ENCODE assay signal across 29 cellular contexts in genomic region chr10:33235951-33236350, GRCh38.
DNase-seq lines count a peak whose midpoint lies in the region; ATAC-seq and TF ChIP-seq lines count a peak whose summit lies in the region.
"Had no signal": no experiment of that assay in that cellular context is flagged by ENCODE, and none has a peak within 500 bp of the region (broad histone marks: within the 10 kb centered on the region; RNA-seq: fewer than 3 reads in every experiment).

No MANE protein-coding gene starts in this region.

- H3K4me2 ChIP-seq in IMR-90 (ENCODE audit: low read depth, low read length) (no peak overlapping the region), GM23338 (no peak overlapping the region; the same call in 1 of the 2 replicates)

- no peaks in the 10 kb centered on the region for H3K27me3 Mint-ChIP-seq in brain
- H3K27me3 Mint-ChIP-seq in GM23338 (ENCODE audit: insufficient read depth, low read depth, poor library complexity), result peaks cover 2% of the 10 kb centered on the region
- H3K27me3 Mint-ChIP-seq: activated naive CD8-positive, alpha-beta T cell had no signal

- no peaks in the 10 kb centered on the region for H3K9me1 ChIP-seq in IMR-90 (ENCODE audit: insufficient read depth, low read length)

- H3K9me3 ChIP-seq in IMR-90 (ENCODE audit: control insufficient read depth, insufficient read depth, low read length), result no peaks in the 10 kb centered on the region
- no peaks in the 10 kb centered on the region for H3K9me3 ChIP-seq in mesodermal cell (ENCODE audit: control insufficient read depth, low read length)
- no peaks in the 10 kb centered on the region for H3K9me3 ChIP-seq in skeletal muscle tissue (ENCODE audit: control insufficient read depth in 3 of 3, low read length in 3 of 3)
- H3K9me3 ChIP-seq: neutrophil, prostate gland, SJSA1, upper lobe of left lung had no signal

- no peak overlapping the region for H2BK15ac ChIP-seq in IMR-90 (ENCODE audit: low read depth, low read length)

- H2AK9ac ChIP-seq in IMR-90 (replicated peaks; ENCODE audit: low read depth, low read length, poor library complexity), result no peak overlapping the region

- H3K27me3 ChIP-seq in IMR-90 (ENCODE audit: control insufficient read depth, insufficient read depth, low read length), result no peaks in the 10 kb centered on the region
- no peaks in the 10 kb centered on the region for H3K27me3 ChIP-seq in skeletal muscle tissue (ENCODE audit: control insufficient read depth in 3 of 3, insufficient read depth in 3 of 3, low read length in 3 of 3)
- no peaks in the 10 kb centered on the region for H3K27me3 ChIP-seq in GM23338 (ENCODE audit: insufficient read depth)
- H3K27me3 ChIP-seq: neutrophil, SJSA1, upper lobe of left lung had no signal

- H2BK5ac ChIP-seq in IMR-90 (ENCODE audit: low read depth, low read length, poor library complexity, severe bottlenecking), result peak overlapping the region; percentile 35

- H3K4me3 ChIP-seq in IMR-90 (ENCODE audit: insufficient read depth, low read depth, low read length) (no peak overlapping the region), mesodermal cell (ENCODE audit: extremely low read depth, insufficient read depth, low read length, poor library complexity, severe bottlenecking) (no peak overlapping the region), skeletal muscle tissue (ENCODE audit: low read length in 3 of 3) (no peak overlapping the region), GM23338 (no peak overlapping the region)
- H3K4me3 ChIP-seq: coronary artery, prostate gland, SJSA1, upper lobe of left lung had no signal

- CTCF ChIA-PET in IMR-90 (lab: Yijun Ruan, JAX), result no interaction called here

- peak overlapping the region in 1 of 2 experiments; percentile 64; a peak in 2 of 4 replicates for H4K8ac ChIP-seq in IMR-90 (ENCODE audit: low read depth in 2 of 2, low read length in 2 of 2)

- no CpG with 5 or more reads among the region's 3 CpGs for WGBS in IMR-90 (ENCODE audit: extremely low coverage in 2 of 2, insufficient read length in 1 of 2), 2 experiments
- 97 to 100% methylated on average over 1 to 3 of the region's 3 CpGs for WGBS in mesodermal cell (ENCODE audit: insufficient coverage in 2 of 2), 2 experiments

- H3K56ac ChIP-seq in IMR-90 (ENCODE audit: extremely low read depth, insufficient read depth, low read length), result no peak overlapping the region

- H3K4me1 Mint-ChIP-seq in brain (peaks cover 71% of the 10 kb centered on the region), GM23338 (peaks cover 14% of the 10 kb centered on the region)
- H3K4me1 Mint-ChIP-seq: activated CD4-positive, alpha-beta T cell treated with anti-CD3 and anti-CD28 coated beads, Interleukin-2, amount 10 ng/mL, durations not matched to agents 24 days and 14 days; stimulated activated effector memory CD8-positive, alpha-beta T cell treated with anti-CD3 and anti-CD28 coated beads, Interleukin-12 subunit alpha, Interleukin-12 subunit beta, amount 100 ng/mL, for 72 hours had no signal

- no peak overlapping the region for H3K9ac ChIP-seq in IMR-90 (ENCODE audit: low read depth, low read length)
- no peak overlapping the region for H3K9ac ChIP-seq in skeletal muscle tissue (ENCODE audit: low read depth in 1 of 3, low read length in 3 of 3)

- TF ChIP-seq CTCF in IMR-90 (conservative IDR thresholded peaks at IDR 0.05; ENCODE audit: low read depth, low read length) (no peak), brain (conservative IDR thresholded peaks at IDR 0.05) (no peak), GM23338 (conservative IDR thresholded peaks at IDR 0.05; ENCODE audit: low read depth in 2 of 2) (no peak)

- no peak for TF ChIP-seq POLR2A in IMR-90 (IDR thresholded peaks at IDR 0.05; ENCODE audit: low read depth, low read length)

- H3K14ac ChIP-seq in IMR-90 (replicated peaks; ENCODE audit: low read depth, low read length), result 0 out of 2 replicates have a peak overlapping the region, but pooled peaks have one; percentile 30

- dilution Hi-C loops in IMR-90 (cut with HindIII; ENCODE audit: low sequenced_read_pairs, unreplicated experiment), result no loop called here

- DNase-seq in IMR-90, result no peak
- DNase-seq in sciatic nerve (ENCODE audit: low spot score), result no peak
- no peak for DNase-seq in stimulated activated naive CD4-positive, alpha-beta T cell treated with Interleukin-2 at 50 U/mL for 16 hours (lab: John Stamatoyannopoulos, UW)
- DNase-seq in GM23338 (ENCODE audit: low spot score), result no peak
- DNase-seq: activated CD4-positive, alpha-beta T cell treated with anti-CD3 and anti-CD28 coated beads, Interleukin-2, amount 10 ng/mL, durations not matched to agents 24 days and 14 days; anterior cingulate cortex; COR-L47; effector CD8-positive, alpha-beta T cell; mammary epithelial cell; NCI-H1092; NCI-H1694 treated with DMSO at 0.1 percent for 48 hours; NCI-H446 treated with DMSO at 0.1 percent for 48 hours; NCI-H774; RPMI8226; substantia nigra; T-helper 1 cell; upper lobe of left lung had no signal

- H3K27ac ChIP-seq in IMR-90 (ENCODE audit: insufficient read depth, low read length) (no peak overlapping the region), mesodermal cell (ENCODE audit: low read depth, low read length, severe bottlenecking) (peak overlapping the region; percentile 69), skeletal muscle tissue (ENCODE audit: low read depth, low read length) (peak overlapping the region; percentile 18), GM23338 (ENCODE audit: low read depth) (no peak overlapping the region)
- H3K27ac ChIP-seq: C4-2B, neutrophil, prostate gland, SJSA1 had no signal

- no peaks in the 10 kb centered on the region for H3K9me3 Mint-ChIP-seq in brain
- no peaks in the 10 kb centered on the region for H3K9me3 Mint-ChIP-seq in GM23338
- H3K9me3 Mint-ChIP-seq: activated CD4-positive, alpha-beta T cell treated with anti-CD3 and anti-CD28 coated beads, Interleukin-2, amount 10 ng/mL, durations not matched to agents 24 days and 14 days; stimulated activated effector memory CD8-positive, alpha-beta T cell treated with anti-CD3 and anti-CD28 coated beads, Interleukin-12 subunit alpha, Interleukin-12 subunit beta, amount 100 ng/mL, for 72 hours; WTC11 had no signal

- H3K18ac ChIP-seq in IMR-90 (ENCODE audit: low read depth, low read length), result peak overlapping the region; percentile 40; the same call in 1 of the 2 replicates

- POLR2A ChIA-PET in IMR-90 (lab: Charles Lee; ENCODE audit: unreplicated experiment), result no interaction called here

- peak overlapping the region; percentile 72; the same call in 1 of the 2 replicates for H2BK20ac ChIP-seq in IMR-90 (ENCODE audit: low read depth, low read length)

- H4K91ac ChIP-seq in IMR-90 (ENCODE audit: insufficient read depth, low read depth, low read length), result no peak overlapping the region

- H3K4me3 Mint-ChIP-seq in brain (no peak overlapping the region), GM23338 (no peak overlapping the region)
- H3K4me3 Mint-ChIP-seq: activated CD4-positive, alpha-beta T cell treated with anti-CD3 and anti-CD28 coated beads, Interleukin-2, amount 10 ng/mL, durations not matched to agents 24 days and 14 days; activated naive CD8-positive, alpha-beta T cell; stimulated activated effector memory CD8-positive, alpha-beta T cell treated with anti-CD3 and anti-CD28 coated beads, Interleukin-12 subunit alpha, Interleukin-12 subunit beta, amount 100 ng/mL, for 72 hours; WTC11 had no signal

- in situ Hi-C loops in IMR-90 (cut with MboI; ENCODE audit: low sequenced_read_pairs), result no loop called here

- H4K20me1 ChIP-seq in IMR-90 (ENCODE audit: insufficient read depth, low read length), result no peaks in the 10 kb centered on the region; the same call in 1 of the 2 replicates
- H4K20me1 ChIP-seq in GM23338 (replicated peaks; ENCODE audit: insufficient read depth), result no peaks in the 10 kb centered on the region

- H3K23ac ChIP-seq in IMR-90 (ENCODE audit: low read depth, low read length), result peak overlapping the region; percentile 37; the same call in 1 of the 2 replicates

- H3K79me1 ChIP-seq in IMR-90 (ENCODE audit: low read depth in 1 of 2, low read length in 2 of 2), result peaks cover 21 to 56% of the 10 kb centered on the region in 2 experiments

- H3K4me1 ChIP-seq in IMR-90 (ENCODE audit: control insufficient read depth, insufficient read depth, low read length) (peaks cover 27% of the 10 kb centered on the region), mesodermal cell (ENCODE audit: control insufficient read depth, insufficient read depth, low read length, poor library complexity, severe bottlenecking) (peaks cover 45% of the 10 kb centered on the region), skeletal muscle tissue (ENCODE audit: control insufficient read depth in 3 of 3, insufficient read depth in 3 of 3, low read length in 3 of 3) (peaks cover 0 to 10% (median 4%) of the 10 kb centered on the region in 3 donors), GM23338 (ENCODE audit: insufficient read depth) (peaks cover 10% of the 10 kb centered on the region; the same call in 1 of the 2 replicates)
- H3K4me1 ChIP-seq: prostate gland had no signal

- TF ChIP-seq RAD21 in IMR-90 (IDR thresholded peaks at IDR 0.05; ENCODE audit: low read length), result no peak

- peak overlapping the region; percentile 56; the same call in 1 of the 2 replicates for H2AK5ac ChIP-seq in IMR-90 (ENCODE audit: low read depth, low read length)

- H3K79me2 ChIP-seq in GM23338 (replicated peaks; ENCODE audit: insufficient read depth), result no peaks in the 10 kb centered on the region

- peak overlapping the region; percentile 47; the same call in 1 of the 2 replicates for H2BK120ac ChIP-seq in IMR-90 (ENCODE audit: low read depth, low read length)

- no peak overlapping the region; the same call in 1 of the 2 replicates for H3K4ac ChIP-seq in IMR-90 (ENCODE audit: low read depth, low read length)

- H3K36me3 ChIP-seq in IMR-90 (ENCODE audit: control insufficient read depth, insufficient read depth, low read length), result no peaks in the 10 kb centered on the region; the same call in 1 of the 2 replicates
- peaks cover 31% of the 10 kb centered on the region for H3K36me3 ChIP-seq in mesodermal cell (ENCODE audit: control insufficient read depth, insufficient read depth, low read length)
- peaks cover 3 to 8% (median 4%) of the 10 kb centered on the region in 3 donors for H3K36me3 ChIP-seq in skeletal muscle tissue (ENCODE audit: control insufficient read depth in 3 of 3, insufficient read depth in 3 of 3, low read length in 3 of 3)
- no peaks in the 10 kb centered on the region for H3K36me3 ChIP-seq in GM23338 (ENCODE audit: insufficient read depth)
- H3K36me3 ChIP-seq: neutrophil, prostate gland had no signal

- intact Hi-C loops in IMR-90 (cut with micrococcal nuclease) (no loop called here), sciatic nerve (cut with DNase I) (no loop called here)

- ATAC-seq in IMR-90 (ENCODE audit: low read depth) (no peak), sciatic nerve (no peak), GM23338 (no peak), GM18868 (IDR thresholded peaks at IDR 0.05; ENCODE audit: unreplicated experiment) (no peak)
- ATAC-seq: stimulated activated effector memory CD8-positive, alpha-beta T cell treated with anti-CD3 and anti-CD28 coated beads, Interleukin-12 subunit alpha, Interleukin-12 subunit beta, amount 100 ng/mL, for 72 hours; WTC11 had no signal

- H3K36me3 Mint-ChIP-seq in brain, result peaks cover 14% of the 10 kb centered on the region
- H3K36me3 Mint-ChIP-seq in GM23338 (ENCODE audit: low read depth), result no peaks in the 10 kb centered on the region
- H3K36me3 Mint-ChIP-seq: activated naive CD8-positive, alpha-beta T cell; stimulated activated effector memory CD8-positive, alpha-beta T cell treated with anti-CD3 and anti-CD28 coated beads, Interleukin-12 subunit alpha, Interleukin-12 subunit beta, amount 100 ng/mL, for 72 hours; WTC11 had no signal

- H3K27ac Mint-ChIP-seq in brain (peak overlapping the region in 4 of 5 experiments; percentile 17 to 69 (median 42)), GM23338 (no peak overlapping the region)
- H3K27ac Mint-ChIP-seq: activated CD4-positive, alpha-beta T cell treated with anti-CD3 and anti-CD28 coated beads, Interleukin-2, amount 10 ng/mL, durations not matched to agents 24 days and 14 days; activated naive CD8-positive, alpha-beta T cell; stimulated activated effector memory CD8-positive, alpha-beta T cell treated with anti-CD3 and anti-CD28 coated beads, Interleukin-12 subunit alpha, Interleukin-12 subunit beta, amount 100 ng/mL, for 72 hours; WTC11 had no signal

- H3K9me2 ChIP-seq in GM23338 (ENCODE audit: insufficient read depth), result no peaks in the 10 kb centered on the region; the same call in 1 of the 2 replicates

- peak overlapping the region; percentile 44; the same call in 1 of the 2 replicates for H4K5ac ChIP-seq in IMR-90 (ENCODE audit: low read depth, low read length)

- BruUV-seq in IMR-90 (replicated peaks; lab: Mats Ljungman, UMichigan), result no TSS peak

- H2AFZ ChIP-seq in IMR-90 (replicated peaks; ENCODE audit: low read length, poor library complexity), result no peak overlapping the region
- no peak overlapping the region for H2AFZ ChIP-seq in GM23338

- no peaks in the 10 kb centered on the region for H3F3A ChIP-seq in GM23338 (replicated peaks; ENCODE audit: low read depth)

Comparison
In these comparisons a context has a peak if more than half of its experiments do, and no peak if none do; other contexts are left out.
1. H3K27ac ChIP-seq: peak in mesodermal cell (single experiment) and skeletal muscle tissue (single experiment); none in IMR-90 (single experiment) and GM23338 (single experiment).